Comparison of ENCODE assay signal across 1 cellular context in the genomic region with DNA sequence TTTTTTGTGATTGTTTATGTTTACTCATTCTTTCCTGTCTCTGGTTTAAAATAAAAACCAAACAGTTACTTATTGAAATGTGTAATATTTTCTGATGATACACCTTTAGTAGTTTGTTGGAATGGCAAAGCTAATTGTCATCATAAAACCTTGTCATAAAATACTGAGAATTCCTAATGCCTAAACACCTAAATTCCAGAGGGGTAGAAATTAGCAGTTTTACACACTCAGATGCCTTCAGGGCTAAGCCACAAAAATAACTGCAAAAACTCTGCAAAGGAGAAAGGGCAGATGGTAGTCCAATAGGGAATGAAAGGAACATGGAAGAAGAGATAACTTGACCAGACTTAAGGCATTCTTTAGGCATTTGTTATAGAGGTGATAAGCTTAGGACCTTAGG.
TF ChIP-seq lines count a peak whose summit lies in the region.

No MANE protein-coding gene starts in this region.

TF ChIP-seq in HCT116, 20 proteins besides CTCF, POLR2A, EP300 and RAD21:
- TF ChIP-seq EGR1 (IDR thresholded peaks at IDR 0.05; ENCODE audit: low read depth) (no peak), EZH2phosphoT487 (IDR thresholded peaks at IDR 0.05; ENCODE audit: borderline replicate concordance) (no peak), CBX3 (IDR thresholded peaks at IDR 0.05; ENCODE audit: low read depth) (no peak), SRF (IDR thresholded peaks at IDR 0.05; ENCODE audit: low read depth) (no peak), POLR2AphosphoS5 (IDR thresholded peaks at IDR 0.05; ENCODE audit: low read depth, low read length) (no peak), SP1 (IDR thresholded peaks at IDR 0.05; ENCODE audit: low read depth) (no peak), SIN3A (IDR thresholded peaks at IDR 0.05; ENCODE audit: low read depth) (no peak), ELF1 (IDR thresholded peaks at IDR 0.05; ENCODE audit: borderline replicate concordance, low read depth) (no peak), JUND (IDR thresholded peaks at IDR 0.05) (no peak), ZFX (IDR thresholded peaks at IDR 0.05) (no peak), EZH2 (IDR thresholded peaks at IDR 0.05) (no peak), CEBPB (IDR thresholded peaks at IDR 0.05; ENCODE audit: low read depth) (no peak; the same call in 1 of the 2 replicates), YY1 (IDR thresholded peaks at IDR 0.05; ENCODE audit: extremely low read depth, insufficient replicate concordance, low read depth, low read length) (no peak), ZNF274 (IDR thresholded peaks at IDR 0.05; ENCODE audit: low read depth, low read length) (no peak)
- TF ChIP-seq, protein P1, sequence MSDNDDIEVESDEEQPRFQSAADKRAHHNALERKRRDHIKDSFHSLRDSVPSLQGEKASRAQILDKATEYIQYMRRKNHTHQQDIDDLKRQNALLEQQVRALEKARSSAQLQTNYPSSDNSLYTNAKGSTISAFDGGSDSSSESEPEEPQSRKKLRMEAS (IDR thresholded peaks at IDR 0.05), result no peak
- TF ChIP-seq, protein P2, sequence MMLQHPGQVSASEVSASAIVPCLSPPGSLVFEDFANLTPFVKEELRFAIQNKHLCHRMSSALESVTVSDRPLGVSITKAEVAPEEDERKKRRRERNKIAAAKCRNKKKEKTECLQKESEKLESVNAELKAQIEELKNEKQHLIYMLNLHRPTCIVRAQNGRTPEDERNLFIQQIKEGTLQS (IDR thresholded peaks at IDR 0.05), result no peak
- TF ChIP-seq, protein P3, sequence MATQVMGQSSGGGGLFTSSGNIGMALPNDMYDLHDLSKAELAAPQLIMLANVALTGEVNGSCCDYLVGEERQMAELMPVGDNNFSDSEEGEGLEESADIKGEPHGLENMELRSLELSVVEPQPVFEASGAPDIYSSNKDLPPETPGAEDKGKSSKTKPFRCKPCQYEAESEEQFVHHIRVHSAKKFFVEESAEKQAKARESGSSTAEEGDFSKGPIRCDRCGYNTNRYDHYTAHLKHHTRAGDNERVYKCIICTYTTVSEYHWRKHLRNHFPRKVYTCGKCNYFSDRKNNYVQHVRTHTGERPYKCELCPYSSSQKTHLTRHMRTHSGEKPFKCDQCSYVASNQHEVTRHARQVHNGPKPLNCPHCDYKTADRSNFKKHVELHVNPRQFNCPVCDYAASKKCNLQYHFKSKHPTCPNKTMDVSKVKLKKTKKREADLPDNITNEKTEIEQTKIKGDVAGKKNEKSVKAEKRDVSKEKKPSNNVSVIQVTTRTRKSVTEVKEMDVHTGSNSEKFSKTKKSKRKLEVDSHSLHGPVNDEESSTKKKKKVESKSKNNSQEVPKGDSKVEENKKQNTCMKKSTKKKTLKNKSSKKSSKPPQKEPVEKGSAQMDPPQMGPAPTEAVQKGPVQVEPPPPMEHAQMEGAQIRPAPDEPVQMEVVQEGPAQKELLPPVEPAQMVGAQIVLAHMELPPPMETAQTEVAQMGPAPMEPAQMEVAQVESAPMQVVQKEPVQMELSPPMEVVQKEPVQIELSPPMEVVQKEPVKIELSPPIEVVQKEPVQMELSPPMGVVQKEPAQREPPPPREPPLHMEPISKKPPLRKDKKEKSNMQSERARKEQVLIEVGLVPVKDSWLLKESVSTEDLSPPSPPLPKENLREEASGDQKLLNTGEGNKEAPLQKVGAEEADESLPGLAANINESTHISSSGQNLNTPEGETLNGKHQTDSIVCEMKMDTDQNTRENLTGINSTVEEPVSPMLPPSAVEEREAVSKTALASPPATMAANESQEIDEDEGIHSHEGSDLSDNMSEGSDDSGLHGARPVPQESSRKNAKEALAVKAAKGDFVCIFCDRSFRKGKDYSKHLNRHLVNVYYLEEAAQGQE (IDR thresholded peaks at IDR 0.05; ENCODE audit: low read depth), result no peak
